26 cellular contexts compared by ENCODE assay signal in the genomic region with DNA sequence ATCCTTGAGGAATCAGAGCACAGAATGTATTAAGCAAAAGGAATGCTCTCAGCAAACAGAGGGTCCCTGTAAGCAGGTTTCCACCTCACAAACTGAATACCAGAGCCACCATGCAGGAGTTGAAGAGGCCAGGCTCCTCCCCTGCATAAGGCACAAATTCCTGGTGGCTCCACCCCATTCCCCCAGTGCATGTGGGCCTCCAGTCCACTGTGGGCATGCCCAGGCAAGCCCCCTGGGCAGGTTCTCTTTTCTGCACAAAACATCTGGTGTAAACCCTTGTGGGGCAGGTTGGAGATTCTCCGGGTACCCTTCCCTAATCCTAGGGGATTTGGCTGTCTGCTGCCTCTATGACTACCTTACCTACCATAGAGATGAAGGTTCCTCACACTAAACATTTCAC.
DNase-seq lines count a peak whose midpoint lies in the region; ATAC-seq, FAIRE-seq and TF ChIP-seq lines count a peak whose summit lies in the region.
"Had no signal": no experiment of that assay in that cellular context is flagged by ENCODE, and none has a peak within 500 bp of the region (broad histone marks: within the 10 kb centered on the region; RNA-seq: fewer than 3 reads in every experiment).

No MANE protein-coding gene starts in this region.

- peak; percentile 57 for DNase-seq in HepG2 (ENCODE audit: low spot score)
- DNase-seq in right lobe of liver: no peak
- peak; percentile 20 for DNase-seq in UCSD-AML1 (lab: John Stamatoyannopoulos, UW; ENCODE audit: unreplicated experiment)
- DNase-seq in glomerular visceral epithelial cell (ENCODE audit: extremely low spot score): peak; percentile 29
- DNase-seq in NCI-H187 (lab: John Stamatoyannopoulos, UW): no peak
- DNase-seq in activated gamma-delta T cell (lab: John Stamatoyannopoulos, UW): no peak
- DNase-seq: ACHN; activated B cell treated with CpG ODN at 0.5 μM for 24 hours; activated CD4-positive, alpha-beta T cell treated with anti-CD3 and anti-CD28 coated beads, Interleukin-2, amount 50 U/mL, for 4 hours; activated naive CD4-positive, alpha-beta T cell treated with anti-CD3 and anti-CD28 coated beads, Interleukin-2, amount 10 ng/mL, durations not matched to agents 7 days and 5 days; colonic mucosa; DMS153; effector memory CD4-positive, alpha-beta T cell; hypothalamus; Kasumi-1; MV-4-11; natural killer cell; NCI-H69; Peyer's patch had no signal

- TF ChIP-seq RAD21 in HepG2 (CRISPR knock-in tag; IDR thresholded peaks at IDR 0.05): no peak

- intact Hi-C loops in HepG2 (cut with micrococcal nuclease; ENCODE audit: unreplicated experiment) (no loop called here), right lobe of liver (cut with DNase I) (no loop called here)

- POLR2A ChIA-PET in HepG2 (lab: Yijun Ruan, JAX): interaction anchor here (0.9 kb wide), 1 partner anchor 21 kb away, joined by 3 read pairs; no protein-coding TSS in a partner anchor

- H3K27me3 ChIP-seq in HepG2 (ENCODE audit: control insufficient read depth in 1 of 2, insufficient read depth in 2 of 2, low read length in 2 of 2) (no peaks in the 10 kb centered on the region), right lobe of liver (no peaks in the 10 kb centered on the region)
- H3K27me3 ChIP-seq: colonic mucosa, esophagus muscularis mucosa, gastroesophageal sphincter, Peyer's patch, SJCRH30, tibial nerve had no signal

- H3K9ac ChIP-seq in HepG2 (ENCODE audit: insufficient read depth, low read depth, low read length): peak overlapping the region; percentile 17; the same call in 1 of the 2 replicates

- H4K20me1 ChIP-seq in HepG2 (ENCODE audit: insufficient read depth, low read length): no peaks in the 10 kb centered on the region

- BruUV-seq in HepG2 (replicated peaks; lab: Mats Ljungman, UMichigan): no TSS peak

- TF ChIP-seq CTCF in HepG2 (CRISPR knock-in tag; IDR thresholded peaks at IDR 0.05): no peak
- no peak for TF ChIP-seq CTCF in right lobe of liver (IDR thresholded peaks at IDR 0.05)

- in situ Hi-C loops in HepG2 (cut with HindIII; ENCODE audit: extremely low pct_ligation_motif_present, low pct_unique_long_range_greater_than_20kb): no loop called here

- TF ChIP-seq POLR2A in HepG2 (IDR thresholded peaks at IDR 0.05; ENCODE audit: insufficient read depth in 1 of 2, low read depth in 2 of 2, low read length in 2 of 2): no peak
- no peak for TF ChIP-seq POLR2A in right lobe of liver (IDR thresholded peaks at IDR 0.05)

- 100% methylated on average over 1 of the region's 1 CpG for WGBS in HepG2 (ENCODE audit: low lambda C conversion rate)
- no CpG with 5 or more reads among the region's 1 CpG for WGBS in right lobe of liver (ENCODE audit: insufficient coverage, low coverage, low lambda C conversion rate, missing lambda C conversion rate)

- H3K4me2 ChIP-seq in HepG2 (ENCODE audit: low read depth, low read length): no peak overlapping the region

- peaks cover 2% of the 10 kb centered on the region for H3K79me2 ChIP-seq in HepG2 (ENCODE audit: insufficient read depth, low read length)

- no peak overlapping the region for H3K4me3 ChIP-seq in HepG2 (replicated peaks in 1 of 3; ENCODE audit: insufficient read depth in 1 of 3, low read depth in 2 of 3, low read length in 3 of 3)
- H3K4me3 ChIP-seq in right lobe of liver: no peak overlapping the region
- H3K4me3 ChIP-seq: colonic mucosa, esophagus muscularis mucosa, gastroesophageal sphincter, Peyer's patch, SJCRH30, tibial nerve had no signal

- ATAC-seq in HepG2 (no peak; the same call in 2 of the 3 replicates), right lobe of liver (no peak), GM19452 (IDR thresholded peaks at IDR 0.05; ENCODE audit: unreplicated experiment) (no peak), GM18498 (IDR thresholded peaks at IDR 0.05; ENCODE audit: unreplicated experiment) (no peak)
- ATAC-seq: gastroesophageal sphincter, HCT116, natural killer cell had no signal

- no peak overlapping the region for H2AFZ ChIP-seq in HepG2 (ENCODE audit: low read length)

- H3K36me3 ChIP-seq in HepG2 (replicated peaks in 1 of 2; ENCODE audit: control insufficient read depth in 1 of 2, insufficient read depth in 2 of 2, low read length in 2 of 2) (no peaks in the 10 kb centered on the region), right lobe of liver (no peaks in the 10 kb centered on the region)
- H3K36me3 ChIP-seq: colonic mucosa, esophagus muscularis mucosa, gastroesophageal sphincter, Peyer's patch, SJCRH30, tibial nerve had no signal

- FAIRE-seq in HepG2 (lab: Jason Lieb, UNC): no peak

- peak overlapping the region; percentile 55 for H3K27ac ChIP-seq in HepG2 (ENCODE audit: extremely low read length, insufficient read depth, low read length)
- no peak overlapping the region for H3K27ac ChIP-seq in right lobe of liver
- H3K27ac ChIP-seq: colonic mucosa, esophagus muscularis mucosa, gastroesophageal sphincter, Peyer's patch, SJCRH30, tibial nerve had no signal

- H3K9me3 ChIP-seq in HepG2 (ENCODE audit: low read length): no peaks in the 10 kb centered on the region
- no peaks in the 10 kb centered on the region for H3K9me3 ChIP-seq in right lobe of liver
- H3K9me3 ChIP-seq: colonic mucosa, esophagus muscularis mucosa, gastroesophageal sphincter, Peyer's patch, SJCRH30, tibial nerve had no signal

- H3K4me1 ChIP-seq in HepG2 (ENCODE audit: insufficient read depth, low read length): peaks cover 48% of the 10 kb centered on the region
- H3K4me1 ChIP-seq in right lobe of liver: no peaks in the 10 kb centered on the region
- H3K4me1 ChIP-seq: colonic mucosa, Peyer's patch, SJCRH30, tibial nerve had no signal

- CTCF ChIA-PET in HepG2 (lab: Yijun Ruan, JAX; ENCODE audit: low intra/inter-chr PET ratio, low total read pairs): no interaction called here

- TF ChIP-seq EP300 in HepG2 (IDR thresholded peaks at IDR 0.05; ENCODE audit: low read depth in 2 of 2, low read length in 2 of 2): no peak
- TF ChIP-seq EP300 in HepG2 (CRISPR knock-in tag; IDR thresholded peaks at IDR 0.05; ENCODE audit: borderline replicate concordance): no peak

TF ChIP-seq in HepG2, 621 proteins besides CTCF, POLR2A, EP300 and RAD21:
- TF ChIP-seq TEAD3 (CRISPR knock-in tag; optimal IDR thresholded peaks at IDR 0.05; ENCODE audit: borderline replicate concordance) (peak; percentile 33), TP53 (CRISPR knock-in tag; conservative IDR thresholded peaks at IDR 0.05) (peak; percentile 99), ZNF577 (CRISPR knock-in tag; IDR thresholded peaks at IDR 0.05; ENCODE audit: borderline replicate concordance, low read depth) (no peak)
- TF ChIP-seq, protein P1, sequence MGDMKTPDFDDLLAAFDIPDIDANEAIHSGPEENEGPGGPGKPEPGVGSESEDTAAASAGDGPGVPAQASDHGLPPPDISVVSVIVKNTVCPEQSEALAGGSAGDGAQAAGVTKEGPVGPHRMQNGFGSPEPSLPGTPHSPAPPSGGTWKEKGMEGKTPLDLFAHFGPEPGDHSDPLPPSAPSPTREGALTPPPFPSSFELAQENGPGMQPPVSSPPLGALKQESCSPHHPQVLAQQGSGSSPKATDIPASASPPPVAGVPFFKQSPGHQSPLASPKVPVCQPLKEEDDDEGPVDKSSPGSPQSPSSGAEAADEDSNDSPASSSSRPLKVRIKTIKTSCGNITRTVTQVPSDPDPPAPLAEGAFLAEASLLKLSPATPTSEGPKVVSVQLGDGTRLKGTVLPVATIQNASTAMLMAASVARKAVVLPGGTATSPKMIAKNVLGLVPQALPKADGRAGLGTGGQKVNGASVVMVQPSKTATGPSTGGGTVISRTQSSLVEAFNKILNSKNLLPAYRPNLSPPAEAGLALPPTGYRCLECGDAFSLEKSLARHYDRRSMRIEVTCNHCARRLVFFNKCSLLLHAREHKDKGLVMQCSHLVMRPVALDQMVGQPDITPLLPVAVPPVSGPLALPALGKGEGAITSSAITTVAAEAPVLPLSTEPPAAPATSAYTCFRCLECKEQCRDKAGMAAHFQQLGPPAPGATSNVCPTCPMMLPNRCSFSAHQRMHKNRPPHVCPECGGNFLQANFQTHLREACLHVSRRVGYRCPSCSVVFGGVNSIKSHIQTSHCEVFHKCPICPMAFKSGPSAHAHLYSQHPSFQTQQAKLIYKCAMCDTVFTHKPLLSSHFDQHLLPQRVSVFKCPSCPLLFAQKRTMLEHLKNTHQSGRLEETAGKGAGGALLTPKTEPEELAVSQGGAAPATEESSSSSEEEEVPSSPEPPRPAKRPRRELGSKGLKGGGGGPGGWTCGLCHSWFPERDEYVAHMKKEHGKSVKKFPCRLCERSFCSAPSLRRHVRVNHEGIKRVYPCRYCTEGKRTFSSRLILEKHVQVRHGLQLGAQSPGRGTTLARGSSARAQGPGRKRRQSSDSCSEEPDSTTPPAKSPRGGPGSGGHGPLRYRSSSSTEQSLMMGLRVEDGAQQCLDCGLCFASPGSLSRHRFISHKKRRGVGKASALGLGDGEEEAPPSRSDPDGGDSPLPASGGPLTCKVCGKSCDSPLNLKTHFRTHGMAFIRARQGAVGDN (CRISPR knock-in tag; IDR thresholded peaks at IDR 0.05): peak; percentile 27

Comparison
In these comparisons a context has a peak if more than half of its experiments do, and no peak if none do; other contexts are left out.
1. DNase-seq: peak in HepG2 (single experiment), UCSD-AML1 (single experiment) and glomerular visceral epithelial cell (single experiment); none in right lobe of liver (0 of 3), NCI-H187 (0 of 2) and activated gamma-delta T cell (single experiment).